In genomic region chr17:49125449-49125848, GRCh38 we compare ENCODE assay signal across 10 cellular contexts. TPM values are rescaled to one million over a fixed set of nuclear protein-coding genes. Genes with fewer than 3 reads are reported as not detected.
"Had no signal": no experiment of that assay in that cellular context is flagged by ENCODE, and none has a peak within 500 bp of the region (broad histone marks: within the 10 kb centered on the region; RNA-seq: fewer than 3 reads in every experiment).

No MANE protein-coding gene starts in this region.

- H3K9ac ChIP-seq: GM23248 had no signal

- H3K4me3 ChIP-seq: GM23248, HAP-1 had no signal

- H3K36me3 ChIP-seq: HAP-1 had no signal

- H3K4me3 Mint-ChIP-seq: HFFc6 had no signal

- H3K27ac Mint-ChIP-seq: HFFc6 had no signal

- DNase-seq: GM23248, GOT3, H7, HFFc6, IMR-90 had no signal

- H2AFZ ChIP-seq: GM23248 had no signal

- ATAC-seq: HCT116 had no signal

- H3K27ac ChIP-seq: GM23248 had no signal

- FAIRE-seq: HTR-8/SVneo had no signal

- H3K4me1 ChIP-seq: HAP-1 had no signal

RNA-seq across cellular contexts. Expression of gene B4GALNT2, which starts 7.1 kb away (rescaled TPM):
- total RNA-seq: GM23248, H4, HFFc6, HT-29, IMR-90 had no signal
